Comparison of ENCODE assay signal across 10 cellular contexts in the genomic region with DNA sequence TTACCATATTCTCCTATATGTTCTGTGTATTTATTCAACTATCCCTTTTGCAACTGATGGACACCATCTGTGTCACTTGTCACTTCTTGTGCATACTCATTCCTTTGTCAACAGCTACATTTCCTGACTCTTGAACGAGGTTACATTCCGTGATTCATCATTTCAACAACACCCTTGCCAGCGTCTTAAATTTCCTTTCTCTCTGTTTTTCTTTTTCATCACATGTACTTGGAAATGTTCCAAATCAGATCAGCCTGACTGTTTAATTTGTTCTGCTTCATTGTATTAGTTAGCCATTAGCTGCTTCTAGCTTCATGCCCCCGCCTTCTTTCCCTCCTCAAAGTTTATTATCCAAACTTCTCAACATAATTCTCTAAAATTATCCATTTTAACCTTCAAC.
DNase-seq lines count a peak whose midpoint lies in the region; TF ChIP-seq lines count a peak whose summit lies in the region.
"Had no signal": no experiment of that assay in that cellular context is flagged by ENCODE, and none has a peak within 500 bp of the region (broad histone marks: within the 10 kb centered on the region; RNA-seq: fewer than 3 reads in every experiment).

No MANE protein-coding gene starts in this region.

- DNase-seq in DMS153 (lab: John Stamatoyannopoulos, UW) (peak; percentile 5), DMS153 treated with DMSO at 0.1 percent for 48 hours (lab: John Stamatoyannopoulos, UW; ENCODE audit: unreplicated experiment) (no peak), NCI-H510A (lab: John Stamatoyannopoulos, UW) (peak; percentile 45), epithelial cell of esophagus (ENCODE audit: low read depth) (peak; percentile 84), retinal pigment epithelial cell (ENCODE audit: low read depth) (peak; percentile 84), substantia nigra (lab: John Stamatoyannopoulos, UW) (no peak), NCI-H1092 (lab: John Stamatoyannopoulos, UW) (no peak)
- no peak for DNase-seq in effector memory CD4-positive, alpha-beta T cell
- DNase-seq: activated B cell treated with CpG ODN at 0.5 μM for 24 hours; activated effector memory CD4-positive, alpha-beta T cell treated with Interleukin-2 at 50 U/mL for 16 hours had no signal

- TF ChIP-seq CTCF in epithelial cell of esophagus (IDR thresholded peaks at IDR 0.05; ENCODE audit: insufficient read depth, low read depth, low read length, missing control alignments) (no peak), retinal pigment epithelial cell (conservative IDR thresholded peaks at IDR 0.05; ENCODE audit: low read depth, low read length) (no peak)

- H3K36me3 ChIP-seq in effector memory CD4-positive, alpha-beta T cell (ENCODE audit: control insufficient read depth, insufficient read depth, low read length), result no peaks in the 10 kb centered on the region

- H3K4me1 ChIP-seq in effector memory CD4-positive, alpha-beta T cell (ENCODE audit: control insufficient read depth, insufficient read depth, low read length, poor library complexity, severe bottlenecking), result no peaks in the 10 kb centered on the region

- H3K27ac ChIP-seq in substantia nigra (ENCODE audit: low read depth, low read length, poor library complexity, severe bottlenecking), result no peak overlapping the region
- H3K27ac ChIP-seq in effector memory CD4-positive, alpha-beta T cell (ENCODE audit: insufficient read depth, low read length, poor library complexity, severe bottlenecking), result no peak overlapping the region

- H3K27me3 ChIP-seq in effector memory CD4-positive, alpha-beta T cell (replicated peaks; ENCODE audit: control insufficient read depth, insufficient read depth, low read length, poor library complexity, severe bottlenecking), result no peaks in the 10 kb centered on the region

- no peak overlapping the region for H3K4me3 ChIP-seq in epithelial cell of esophagus (ENCODE audit: low read length)
- no peak overlapping the region for H3K4me3 ChIP-seq in retinal pigment epithelial cell (ENCODE audit: low read length)
- H3K4me3 ChIP-seq in effector memory CD4-positive, alpha-beta T cell (ENCODE audit: insufficient read depth, low read depth, low read length, poor library complexity, severe bottlenecking), result no peak overlapping the region

- no peaks in the 10 kb centered on the region for H3K9me3 ChIP-seq in effector memory CD4-positive, alpha-beta T cell (ENCODE audit: control insufficient read depth, low read length)

Comparison
In these comparisons a context has a peak if more than half of its experiments do, and no peak if none do; other contexts are left out.
1. DNase-seq: peak in DMS153 (single experiment), NCI-H510A (single experiment), epithelial cell of esophagus (single experiment) and retinal pigment epithelial cell (single experiment); none in DMS153 treated with DMSO at 0.1 percent for 48 hours (single experiment), substantia nigra (0 of 49), NCI-H1092 (single experiment) and effector memory CD4-positive, alpha-beta T cell (0 of 3).